Comparison of ENCODE assay signal across 15 cellular contexts in the genomic region with DNA sequence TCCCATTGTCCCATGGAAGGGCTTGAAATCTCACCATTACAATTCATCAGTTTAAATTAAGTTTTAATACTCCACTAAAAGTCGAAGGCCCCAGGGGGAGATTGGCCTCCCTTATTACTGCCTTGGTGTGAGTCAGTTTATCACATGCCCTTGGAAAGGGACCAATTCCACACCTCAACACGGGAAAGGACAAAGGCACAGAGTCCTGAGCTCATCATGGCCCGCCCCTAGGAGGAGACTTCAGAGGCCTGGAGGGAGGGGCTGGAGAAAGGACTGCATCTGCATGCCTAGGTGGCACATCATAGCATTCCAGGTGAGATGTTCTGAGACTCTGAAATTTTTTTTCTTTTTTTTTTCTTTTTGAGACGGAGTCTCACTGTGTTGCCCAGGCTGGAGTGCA. TPM values are rescaled to one million over a fixed set of nuclear protein-coding genes. Genes with fewer than 3 reads are reported as not detected.
DNase-seq lines count a peak whose midpoint lies in the region; ATAC-seq, FAIRE-seq and TF ChIP-seq lines count a peak whose summit lies in the region.
"Had no signal": no experiment of that assay in that cellular context is flagged by ENCODE, and none has a peak within 500 bp of the region (broad histone marks: within the 10 kb centered on the region; RNA-seq: fewer than 3 reads in every experiment).

No MANE protein-coding gene starts in this region.

- H3K9me3 Mint-ChIP-seq in chondrocyte (ENCODE audit: low read depth) (no peaks in the 10 kb centered on the region), endothelial cell (ENCODE audit: unreplicated experiment) (no peaks in the 10 kb centered on the region)

- no peak overlapping the region for H3K14ac ChIP-seq in mesenchymal stem cell (ENCODE audit: low read length in 2 of 2)

- H3K4me2 ChIP-seq in BLaER1 (peak overlapping the region; percentile 67; the same call in 1 of the 2 replicates), mesenchymal stem cell (ENCODE audit: low read length, poor library complexity, severe bottlenecking) (no peak overlapping the region)

- no peaks in the 10 kb centered on the region for H3K27me3 Mint-ChIP-seq in chondrocyte (ENCODE audit: low read depth)
- peaks cover 16% of the 10 kb centered on the region for H3K27me3 Mint-ChIP-seq in endothelial cell (ENCODE audit: unreplicated experiment)

- H3K23ac ChIP-seq in mesenchymal stem cell (ENCODE audit: low read length in 2 of 2), result no peak overlapping the region

- FAIRE-seq in kidney (lab: Jason Lieb, UNC), result no peak

- H2AFZ ChIP-seq in mesenchymal stem cell (ENCODE audit: low read depth, low read length), result no peak overlapping the region

- TF ChIP-seq CTCF in kidney (IDR thresholded peaks at IDR 0.05; ENCODE audit: borderline replicate concordance, extremely low read depth, insufficient read depth) (no peak), chondrocyte (IDR thresholded peaks at IDR 0.05) (no peak), endothelial cell (IDR thresholded peaks at IDR 0.05; ENCODE audit: unreplicated experiment) (no peak)

- H3K4me1 Mint-ChIP-seq in chondrocyte (ENCODE audit: low read depth) (peaks cover 15% of the 10 kb centered on the region), endothelial cell (ENCODE audit: unreplicated experiment) (peaks cover 59% of the 10 kb centered on the region)

- H3K4me3 Mint-ChIP-seq in chondrocyte (ENCODE audit: unreplicated experiment) (no peak overlapping the region), endothelial cell (ENCODE audit: unreplicated experiment) (no peak overlapping the region)

- H2BK120ac ChIP-seq in mesenchymal stem cell (ENCODE audit: low read depth, low read length), result no peak overlapping the region

- no peaks in the 10 kb centered on the region for H4K20me1 ChIP-seq in BLaER1

- H3K36me3 Mint-ChIP-seq in chondrocyte (ENCODE audit: low read depth) (no peaks in the 10 kb centered on the region), endothelial cell (ENCODE audit: low read depth, unreplicated experiment) (peaks cover 10% of the 10 kb centered on the region)

- no peaks in the 10 kb centered on the region for H3K79me1 ChIP-seq in mesenchymal stem cell (replicated peaks; ENCODE audit: low read length, poor library complexity, severe bottlenecking)

- intact Hi-C loops in kidney (cut with DNase I), result no loop called here

- TF ChIP-seq POLR2A in Raji (IDR thresholded peaks at IDR 0.05; ENCODE audit: insufficient read depth, low read depth, low read length), result peak; percentile 40; the same call in 1 of the 2 replicates

- peaks cover 34% of the 10 kb centered on the region; the same call in 1 of the 2 replicates for H3K27me3 ChIP-seq in BLaER1
- H3K27me3 ChIP-seq in H7 (ENCODE audit: control insufficient read depth, insufficient read depth, low read length), result peaks cover 27% of the 10 kb centered on the region
- peaks cover 12 to 17% of the 10 kb centered on the region in 2 experiments for H3K27me3 ChIP-seq in mesenchymal stem cell (ENCODE audit: control insufficient read depth in 1 of 2, insufficient read depth in 1 of 2, low read length in 2 of 2)
- H3K27me3 ChIP-seq: upper lobe of left lung had no signal

- H3K27ac Mint-ChIP-seq in chondrocyte (ENCODE audit: unreplicated experiment) (no peak overlapping the region), endothelial cell (ENCODE audit: unreplicated experiment) (no peak overlapping the region)

- H3K36me3 ChIP-seq in BLaER1 (no peaks in the 10 kb centered on the region), H7 (replicated peaks; ENCODE audit: control insufficient read depth, insufficient read depth, low read length) (no peaks in the 10 kb centered on the region), kidney (ENCODE audit: control insufficient read depth in 1 of 2, insufficient read depth in 2 of 2, low read length in 2 of 2) (no peaks in the 10 kb centered on the region), mesenchymal stem cell (ENCODE audit: control insufficient read depth in 1 of 2, insufficient read depth in 2 of 2, low read depth in 1 of 2, low read length in 2 of 2) (no peaks in the 10 kb centered on the region)
- H3K36me3 ChIP-seq: neutrophil, upper lobe of left lung had no signal

- H3K4me3 ChIP-seq in BLaER1 (no peak overlapping the region), H7 (ENCODE audit: insufficient read depth, low read depth, low read length) (no peak overlapping the region), kidney (ENCODE audit: low read length in 2 of 2) (no peak overlapping the region), mesenchymal stem cell (ENCODE audit: insufficient read depth in 1 of 2, low read depth in 1 of 2, low read length in 2 of 2) (no peak overlapping the region)
- H3K4me3 ChIP-seq: SK-N-MC, upper lobe of left lung had no signal

- no peak overlapping the region for H3K18ac ChIP-seq in mesenchymal stem cell (ENCODE audit: low read depth in 1 of 2, low read length in 2 of 2)

- H3K9ac ChIP-seq in BLaER1 (no peak overlapping the region), kidney (ENCODE audit: low read length in 2 of 2) (no peak overlapping the region), mesenchymal stem cell (ENCODE audit: low read length) (no peak overlapping the region)

- H3K27ac ChIP-seq in BLaER1, result no peak overlapping the region
- no peak overlapping the region for H3K27ac ChIP-seq in kidney (ENCODE audit: low read depth in 2 of 2, low read length in 2 of 2)
- H3K27ac ChIP-seq in mesenchymal stem cell (ENCODE audit: low read length, poor library complexity, severe bottlenecking), result no peak overlapping the region
- H3K27ac ChIP-seq: neutrophil, SK-N-MC had no signal

- H4K91ac ChIP-seq in mesenchymal stem cell (ENCODE audit: low read length), result no peak overlapping the region

- WGBS in mesenchymal stem cell, result 71% methylated on average over 3 of the region's 4 CpGs

- ATAC-seq in HG03159 (IDR thresholded peaks at IDR 0.05; ENCODE audit: unreplicated experiment), result no peak

- no peak overlapping the region for H2BK12ac ChIP-seq in mesenchymal stem cell (ENCODE audit: low read length in 2 of 2)

- H2BK15ac ChIP-seq in mesenchymal stem cell (ENCODE audit: low read depth, poor library complexity, severe bottlenecking), result no peak overlapping the region

- peak; percentile 73 for DNase-seq in H7
- DNase-seq in kidney, result peak; percentile 76
- no peak for DNase-seq in chondrocyte (ENCODE audit: low spot score)
- no peak for DNase-seq in endothelial cell (ENCODE audit: low spot score)
- no peak for DNase-seq in mesenchymal stem cell
- DNase-seq: central memory CD4-positive, alpha-beta T cell; DMS79; head of caudate nucleus; stimulated activated CD4-positive, alpha-beta T cell treated with anti-CD3 and anti-CD28 coated beads, Interleukin-4, amount 100 ng/mL, for 1 hour had no signal

- H3K9me3 ChIP-seq in BLaER1, result peaks cover 19% of the 10 kb centered on the region
- no peaks in the 10 kb centered on the region for H3K9me3 ChIP-seq in kidney (ENCODE audit: control insufficient read depth in 1 of 2, low read length in 2 of 2)
- no peaks in the 10 kb centered on the region for H3K9me3 ChIP-seq in mesenchymal stem cell (ENCODE audit: control insufficient read depth, low read length)
- H3K9me3 ChIP-seq: neutrophil, upper lobe of left lung had no signal

- H2BK5ac ChIP-seq in mesenchymal stem cell (ENCODE audit: low read depth, low read length, poor library complexity, severe bottlenecking), result no peak overlapping the region

- H4K8ac ChIP-seq in mesenchymal stem cell (ENCODE audit: low read length), result no peak overlapping the region

- H3K4me1 ChIP-seq in BLaER1 (peaks cover 79% of the 10 kb centered on the region), kidney (ENCODE audit: control insufficient read depth in 1 of 2, insufficient read depth in 1 of 2, low read depth in 1 of 2, low read length in 2 of 2) (no peaks in the 10 kb centered on the region), mesenchymal stem cell (ENCODE audit: control insufficient read depth, insufficient read depth, low read depth, low read length) (peaks cover 5% of the 10 kb centered on the region)

- H2AK5ac ChIP-seq in mesenchymal stem cell (ENCODE audit: low read length, severe bottlenecking), result no peak overlapping the region

- no peak overlapping the region for H3K4ac ChIP-seq in mesenchymal stem cell (ENCODE audit: low read depth in 1 of 2, low read length in 2 of 2)

RNA-seq across cellular contexts. Expression of gene SEL1L3, which starts 2.8 kb away (rescaled TPM):
- total RNA-seq in H7 (2014; rRNA removed; shearing (Covaris generic)), result 25.1 and 28.1 TPM in 2 replicates
- total RNA-seq in kidney (60.3 TPM), chondrocyte (30.3 to 33.5 TPM (median 31.1 TPM) in 3 replicates), endothelial cell (ENCODE audit: unreplicated experiment) (91.8 TPM)
- polyA plus RNA-seq in kidney (ENCODE audit: insufficient read depth, low read depth, low replicate concordance), result 8.2 TPM
- 27.4 TPM for polyA plus RNA-seq in mesenchymal stem cell (2013, experiment 1 of 2)
- 25.2 TPM for polyA plus RNA-seq in mesenchymal stem cell (2013, experiment 2 of 2)

RNA-seq across cellular contexts. Expression of gene SMIM20, which starts 48.4 kb away (rescaled TPM):
- 55.3 and 81.1 TPM in 2 replicates for total RNA-seq in H7 (2014; rRNA removed; shearing (Covaris generic))
- 23.8 TPM for total RNA-seq in kidney
- 97.2 TPM for polyA plus RNA-seq in kidney (ENCODE audit: insufficient read depth, low read depth, low replicate concordance)
- total RNA-seq in chondrocyte, result 18.4 to 23.1 TPM (median 19.7 TPM) in 3 replicates
- 22.5 TPM for total RNA-seq in endothelial cell (ENCODE audit: unreplicated experiment)
- 35.6 TPM for polyA plus RNA-seq in mesenchymal stem cell (2013, experiment 1 of 2)
- polyA plus RNA-seq in mesenchymal stem cell (2013, experiment 2 of 2), result 36.3 TPM

Comparison
In these comparisons a context has a peak if more than half of its experiments do, and no peak if none do; other contexts are left out.
1. DNase-seq: peak in H7 (single experiment) and kidney (single experiment); none in chondrocyte (single experiment), endothelial cell (single experiment) and mesenchymal stem cell (single experiment).